In genomic region chr11:11777897-11778296, GRCh38 we compare ENCODE assay signal across 15 cellular contexts.
DNase-seq lines count a peak whose midpoint lies in the region; ATAC-seq, FAIRE-seq and TF ChIP-seq lines count a peak whose summit lies in the region.
"Had no signal": no experiment of that assay in that cellular context is flagged by ENCODE, and none has a peak within 500 bp of the region (broad histone marks: within the 10 kb centered on the region; RNA-seq: fewer than 3 reads in every experiment).

No MANE protein-coding gene starts in this region.

- H3K4me3 Mint-ChIP-seq in activated T-cell treated with anti-CD3 and anti-CD28 coated beads, Interleukin-2, amount 50 U/mL, for 72 hours, result no peak overlapping the region
- H3K4me3 Mint-ChIP-seq in activated T-cell treated with anti-CD3 and anti-CD28 coated beads, Interleukin-2, amount 50 U/mL, for 24 hours, result no peak overlapping the region
- no peak overlapping the region for H3K4me3 Mint-ChIP-seq in CD4-positive, alpha-beta T cell
- H3K4me3 Mint-ChIP-seq: B cell; CD4-positive, alpha-beta memory T cell had no signal

- H3K27me3 ChIP-seq in CD4-positive, alpha-beta T cell (ENCODE audit: control insufficient read depth, insufficient read depth, low read length), result peaks cover 4% of the 10 kb centered on the region

- peak; percentile 64 for FAIRE-seq in GM12892 (lab: Jason Lieb, UNC)
- FAIRE-seq: A204.1, H54 had no signal

- peak; percentile 98 to 99 for ATAC-seq in activated T-cell treated with anti-CD3 and anti-CD28 coated beads, Interleukin-2, amount 50 U/mL, for 72 hours (replicated peaks in 1 of 2)
- no peak for ATAC-seq in CD4-positive, alpha-beta T cell (ENCODE audit: poor library complexity)
- ATAC-seq: HCT116 had no signal

- no peaks in the 10 kb centered on the region for H3K36me3 Mint-ChIP-seq in activated T-cell treated with anti-CD3 and anti-CD28 coated beads, Interleukin-2, amount 50 U/mL, for 72 hours (ENCODE audit: insufficient read depth in 2 of 2)
- no peaks in the 10 kb centered on the region for H3K36me3 Mint-ChIP-seq in activated T-cell treated with anti-CD3 and anti-CD28 coated beads, Interleukin-2, amount 50 U/mL, for 24 hours (ENCODE audit: low read depth)
- no peaks in the 10 kb centered on the region for H3K36me3 Mint-ChIP-seq in CD4-positive, alpha-beta T cell (ENCODE audit: low read depth)
- H3K36me3 Mint-ChIP-seq: CD4-positive, alpha-beta memory T cell had no signal

- no peaks in the 10 kb centered on the region for H3K9me3 Mint-ChIP-seq in activated T-cell treated with anti-CD3 and anti-CD28 coated beads, Interleukin-2, amount 50 U/mL, for 72 hours
- H3K9me3 Mint-ChIP-seq in activated T-cell treated with anti-CD3 and anti-CD28 coated beads, Interleukin-2, amount 50 U/mL, for 24 hours, result no peaks in the 10 kb centered on the region
- H3K9me3 Mint-ChIP-seq in CD4-positive, alpha-beta T cell, result no peaks in the 10 kb centered on the region
- H3K9me3 Mint-ChIP-seq: CD4-positive, alpha-beta memory T cell had no signal

- CTCF ChIA-PET in HEK293T (lab: Yijun Ruan, JAX), result interaction anchor here (1.4 kb wide), 1 partner anchor 156 kb away, joined by 3 read pairs; the partner anchor contains the start of gene GALNT18
- CTCF ChIA-PET in CD4-positive, alpha-beta T cell (lab: Charles Lee), result no interaction called here

- no peak for TF ChIP-seq CTCF in epithelial cell of esophagus (IDR thresholded peaks at IDR 0.05; ENCODE audit: insufficient read depth, low read depth, low read length, missing control alignments)
- no peak for TF ChIP-seq CTCF in CD4-positive, alpha-beta T cell (IDR thresholded peaks at IDR 0.05)

- POLR2A ChIA-PET in HEK293T (lab: Yijun Ruan, JAX), result no interaction called here
- POLR2A ChIA-PET in CD4-positive, alpha-beta T cell (lab: Charles Lee), result no interaction called here

- H3K4me1 Mint-ChIP-seq in activated T-cell treated with anti-CD3 and anti-CD28 coated beads, Interleukin-2, amount 50 U/mL, for 72 hours (ENCODE audit: low read depth), result peaks cover 9% of the 10 kb centered on the region
- H3K4me1 Mint-ChIP-seq in activated T-cell treated with anti-CD3 and anti-CD28 coated beads, Interleukin-2, amount 50 U/mL, for 24 hours (ENCODE audit: low read depth), result no peaks in the 10 kb centered on the region
- H3K4me1 Mint-ChIP-seq in CD4-positive, alpha-beta T cell (ENCODE audit: low read depth), result no peaks in the 10 kb centered on the region
- H3K4me1 Mint-ChIP-seq: B cell; CD4-positive, alpha-beta memory T cell had no signal

- no peak for TF ChIP-seq POLR2A in GM12892 (IDR thresholded peaks at IDR 0.05; ENCODE audit: low read depth, low read length)

- peak in 1 of 2 donors; percentile 8 for DNase-seq in activated T-cell treated with anti-CD3 and anti-CD28 coated beads, Interleukin-2, amount 50 U/mL, for 72 hours
- no peak for DNase-seq in activated T-cell treated with anti-CD3 and anti-CD28 coated beads, Interleukin-2, amount 50 U/mL, for 24 hours
- DNase-seq in DMS53 (lab: John Stamatoyannopoulos, UW), result peak; percentile 48
- DNase-seq in GM12892 (ENCODE audit: insufficient read length), result no peak
- DNase-seq in epithelial cell of esophagus (ENCODE audit: low read depth), result peak; percentile 21
- no peak for DNase-seq in HEK293T (ENCODE audit: extremely low spot score)
- no peak for DNase-seq in CD4-positive, alpha-beta T cell
- DNase-seq: C1 segment of cervical spinal cord; CD4-positive, alpha-beta memory T cell; GF-D8; GM23248 had no signal

- H3K27me3 Mint-ChIP-seq in activated T-cell treated with anti-CD3 and anti-CD28 coated beads, Interleukin-2, amount 50 U/mL, for 72 hours (ENCODE audit: low read depth), result peaks cover 31% of the 10 kb centered on the region
- peaks cover 15% of the 10 kb centered on the region for H3K27me3 Mint-ChIP-seq in activated T-cell treated with anti-CD3 and anti-CD28 coated beads, Interleukin-2, amount 50 U/mL, for 24 hours
- H3K27me3 Mint-ChIP-seq in CD4-positive, alpha-beta T cell, result peaks cover 36% of the 10 kb centered on the region

- no peaks in the 10 kb centered on the region for H3K9me3 ChIP-seq in CD4-positive, alpha-beta T cell (ENCODE audit: control insufficient read depth, low read length)

- intact Hi-C loops in CD4-positive, alpha-beta T cell (cut with DNase I, micrococcal nuclease), result no loop called here

- no peak overlapping the region for H3K27ac Mint-ChIP-seq in activated T-cell treated with anti-CD3 and anti-CD28 coated beads, Interleukin-2, amount 50 U/mL, for 72 hours
- no peak overlapping the region for H3K27ac Mint-ChIP-seq in activated T-cell treated with anti-CD3 and anti-CD28 coated beads, Interleukin-2, amount 50 U/mL, for 24 hours
- no peak overlapping the region for H3K27ac Mint-ChIP-seq in CD4-positive, alpha-beta T cell
- H3K27ac Mint-ChIP-seq: B cell; CD4-positive, alpha-beta memory T cell had no signal

- no peak overlapping the region for H3K27ac ChIP-seq in CD4-positive, alpha-beta T cell (ENCODE audit: low read depth, low read length)
- H3K27ac ChIP-seq: GM23248 had no signal

- no peak overlapping the region for H3K4me3 ChIP-seq in epithelial cell of esophagus (ENCODE audit: low read length)
- H3K4me3 ChIP-seq: GM23248 had no signal

TF ChIP-seq in HEK293T, 16 proteins besides CTCF, POLR2A, EP300 and RAD21:
- TF ChIP-seq PKNOX1 (IDR thresholded peaks at IDR 0.05), result no peak
- TF ChIP-seq SUZ12 (IDR thresholded peaks at IDR 0.05), result no peak
- no peak for TF ChIP-seq ELF4 (IDR thresholded peaks at IDR 0.05)
- TF ChIP-seq ZNF384 (IDR thresholded peaks at IDR 0.05), result no peak
- no peak for TF ChIP-seq HDGF (IDR thresholded peaks at IDR 0.05; ENCODE audit: borderline replicate concordance)
- TF ChIP-seq LEF1 (IDR thresholded peaks at IDR 0.05; ENCODE audit: borderline replicate concordance), result no peak
- no peak for TF ChIP-seq CTBP1 (IDR thresholded peaks at IDR 0.05; ENCODE audit: borderline replicate concordance)
- TF ChIP-seq ARNT (IDR thresholded peaks at IDR 0.05), result no peak
- TF ChIP-seq FOXK2 (IDR thresholded peaks at IDR 0.05), result no peak
- TF ChIP-seq FOXM1 (IDR thresholded peaks at IDR 0.05; ENCODE audit: borderline replicate concordance), result no peak
- no peak for TF ChIP-seq NFRKB (IDR thresholded peaks at IDR 0.05)
- TF ChIP-seq FOXA1 (IDR thresholded peaks at IDR 0.05), result no peak
- no peak for TF ChIP-seq L3MBTL2 (conservative IDR thresholded peaks at IDR 0.05)
- TF ChIP-seq TARDBP (IDR thresholded peaks at IDR 0.05), result no peak
- no peak for TF ChIP-seq BHLHE40 (IDR thresholded peaks at IDR 0.05; ENCODE audit: borderline replicate concordance)
- TF ChIP-seq SP1 (IDR thresholded peaks at IDR 0.05), result no peak

Comparison
In these comparisons a context has a peak if more than half of its experiments do, and no peak if none do; other contexts are left out.
1. DNase-seq: peak in DMS53 (single experiment) and epithelial cell of esophagus (single experiment); none in activated T-cell treated with anti-CD3 and anti-CD28 coated beads, Interleukin-2, amount 50 U/mL, for 24 hours (single experiment), GM12892 (single experiment), HEK293T (single experiment) and CD4-positive, alpha-beta T cell (0 of 10).